In the genomic region with DNA sequence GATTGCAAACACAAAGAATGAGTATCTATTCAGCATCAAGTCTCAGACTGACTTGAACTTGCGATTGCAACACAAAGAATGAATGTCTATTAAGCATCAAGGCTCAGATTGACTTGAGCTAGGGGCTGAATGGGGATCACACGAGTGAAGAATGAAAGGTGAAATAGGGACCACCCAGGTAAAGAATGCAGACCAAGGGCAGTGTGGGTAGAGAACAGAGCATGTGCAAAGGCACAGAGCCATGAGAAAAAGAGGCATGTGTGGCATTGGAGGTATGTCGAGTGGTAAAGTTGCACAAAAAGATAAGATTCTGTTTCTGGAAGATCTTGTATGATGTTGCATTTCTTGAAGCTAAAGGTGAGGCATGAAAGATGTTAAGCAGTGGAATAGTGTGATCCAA, we compare ENCODE assay signal across 3 cellular contexts.
TF ChIP-seq lines count a peak whose summit lies in the region.

No MANE protein-coding gene starts in this region.

TF ChIP-seq in GM23338, 12 proteins besides CTCF, POLR2A, EP300 and RAD21:
- TF ChIP-seq CREB1 (CRISPR knock-in tag; IDR thresholded peaks at IDR 0.05; ENCODE audit: low read depth) (no peak), EZH2phosphoT487 (IDR thresholded peaks at IDR 0.05; ENCODE audit: unreplicated experiment) (no peak), ZNF114 (CRISPR knock-in tag; IDR thresholded peaks at IDR 0.05) (no peak), EZH2 (IDR thresholded peaks at IDR 0.05; ENCODE audit: low read depth, unreplicated experiment) (no peak)

TF ChIP-seq in H1, 55 proteins besides CTCF, POLR2A, EP300 and RAD21:
- TF ChIP-seq EZH2 (IDR thresholded peaks at IDR 0.05; ENCODE audit: low read depth, low read length, severe bottlenecking) = no peak
- TF ChIP-seq, protein P1, sequence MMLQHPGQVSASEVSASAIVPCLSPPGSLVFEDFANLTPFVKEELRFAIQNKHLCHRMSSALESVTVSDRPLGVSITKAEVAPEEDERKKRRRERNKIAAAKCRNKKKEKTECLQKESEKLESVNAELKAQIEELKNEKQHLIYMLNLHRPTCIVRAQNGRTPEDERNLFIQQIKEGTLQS (IDR thresholded peaks at IDR 0.05; ENCODE audit: insufficient read depth, low read depth, low read length) = no peak
- TF ChIP-seq BRCA1 (IDR thresholded peaks at IDR 0.05; ENCODE audit: low read depth, low read length) = no peak
- TF ChIP-seq RFX5 (IDR thresholded peaks at IDR 0.05; ENCODE audit: borderline replicate concordance, low read depth, low read length) = no peak
- TF ChIP-seq TAF7 (optimal IDR thresholded peaks at IDR 0.05; ENCODE audit: borderline replicate concordance, low read depth, low read length) = no peak
- TF ChIP-seq TAF1 (IDR thresholded peaks at IDR 0.05; ENCODE audit: low read depth, low read length) = no peak
- TF ChIP-seq, protein P2, sequence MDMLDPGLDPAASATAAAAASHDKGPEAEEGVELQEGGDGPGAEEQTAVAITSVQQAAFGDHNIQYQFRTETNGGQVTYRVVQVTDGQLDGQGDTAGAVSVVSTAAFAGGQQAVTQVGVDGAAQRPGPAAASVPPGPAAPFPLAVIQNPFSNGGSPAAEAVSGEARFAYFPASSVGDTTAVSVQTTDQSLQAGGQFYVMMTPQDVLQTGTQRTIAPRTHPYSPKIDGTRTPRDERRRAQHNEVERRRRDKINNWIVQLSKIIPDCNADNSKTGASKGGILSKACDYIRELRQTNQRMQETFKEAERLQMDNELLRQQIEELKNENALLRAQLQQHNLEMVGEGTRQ (IDR thresholded peaks at IDR 0.05; ENCODE audit: low read length) = no peak
- no peak for TF ChIP-seq BACH1 (IDR thresholded peaks at IDR 0.05; ENCODE audit: low read length)
- no peak for TF ChIP-seq CBX5 (IDR thresholded peaks at IDR 0.05; ENCODE audit: low read depth, low read length)
- TF ChIP-seq POU5F1 (IDR thresholded peaks at IDR 0.05; ENCODE audit: low read depth, low read length) = no peak
- no peak for TF ChIP-seq MAFK (IDR thresholded peaks at IDR 0.05; ENCODE audit: low read depth, low read length)
- TF ChIP-seq POLR2AphosphoS5 (IDR thresholded peaks at IDR 0.05; ENCODE audit: low read depth, low read length) = no peak

TF ChIP-seq in neural cell, 6 proteins besides CTCF, POLR2A, EP300 and RAD21:
- TF ChIP-seq EZH2 (IDR thresholded peaks at IDR 0.05; ENCODE audit: borderline replicate concordance, insufficient read depth, low read length, poor library complexity, severe bottlenecking) = no peak
- no peak for TF ChIP-seq TAF1 (IDR thresholded peaks at IDR 0.05; ENCODE audit: low read depth)
